20 cellular contexts compared by ENCODE assay signal in the genomic region with DNA sequence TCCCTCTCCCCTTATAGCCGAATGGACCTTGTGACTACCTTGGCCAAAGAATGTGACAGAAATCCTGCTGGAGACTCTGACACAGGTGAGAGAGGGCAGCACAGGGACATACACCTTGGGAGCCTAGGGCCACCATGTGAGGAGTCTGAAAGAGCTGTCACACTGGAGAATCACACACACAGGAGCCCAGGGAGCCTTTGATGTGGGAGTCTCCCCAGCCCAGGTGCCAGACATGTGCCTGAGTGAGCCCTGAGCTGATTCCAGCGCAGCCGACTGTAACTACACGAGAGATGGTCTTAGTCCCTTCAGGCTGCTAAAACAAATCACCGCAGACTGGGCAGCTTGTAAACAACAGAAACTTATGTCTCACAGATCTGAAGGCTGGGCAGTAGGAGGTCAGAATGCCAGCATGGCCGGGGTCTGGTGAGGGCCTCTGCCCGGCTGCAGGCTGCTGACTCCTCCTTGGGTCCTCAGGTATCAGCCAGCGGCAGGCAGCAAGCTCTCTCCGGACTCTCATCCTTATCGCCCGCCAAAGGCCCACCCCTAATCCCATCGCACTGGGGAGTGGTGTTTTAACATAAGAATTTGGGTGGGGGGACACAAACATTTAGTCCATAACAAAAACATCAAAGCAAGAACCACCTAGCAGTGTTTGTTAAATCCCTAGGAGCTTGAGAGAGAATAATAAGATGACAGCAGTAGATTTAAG.
DNase-seq lines count a peak whose midpoint lies in the region; ATAC-seq and TF ChIP-seq lines count a peak whose summit lies in the region.
"Had no signal": no experiment of that assay in that cellular context is flagged by ENCODE, and none has a peak within 500 bp of the region (broad histone marks: within the 10 kb centered on the region; RNA-seq: fewer than 3 reads in every experiment).

No MANE protein-coding gene starts in this region.

- H3K27ac Mint-ChIP-seq in GM23338 = no peak overlapping the region
- peak overlapping the region; percentile 1 for H3K27ac Mint-ChIP-seq in stimulated activated memory B cell treated with anti-CD40 and anti-IgM and Interleukin-4, amounts not matched to agents 10 μg/mL and 1 μg/mL and 100 μg/mL, for 72 hours
- H3K27ac Mint-ChIP-seq in activated T-helper 2 cell treated with anti-CD3 and anti-CD28 coated beads, Interferon-gamma antibody, Interleukin-2, Interleukin-4, amounts not matched to agents 10 μg/mL and 5 μg/mL and 100 μg/mL, durations not matched to agents 14 hours and 24 hours and 36 hours = no peak overlapping the region
- no peak overlapping the region for H3K27ac Mint-ChIP-seq in activated naive CD8-positive, alpha-beta T cell treated with anti-CD3 and anti-CD28 coated beads for 36 hours
- H3K27ac Mint-ChIP-seq: CD4-positive, alpha-beta memory T cell had no signal

- H3K27me3 ChIP-seq in GM23338 (ENCODE audit: insufficient read depth) (peaks cover 13% of the 10 kb centered on the region), NT2/D1 (ENCODE audit: insufficient read depth, insufficient read length) (peaks cover 13% of the 10 kb centered on the region)
- H3K27me3 ChIP-seq: BLaER1 had no signal

- no peak overlapping the region for H3K9ac ChIP-seq in NT2/D1 (ENCODE audit: insufficient read length, low read depth)
- H3K9ac ChIP-seq: BLaER1 had no signal

- H3K9me2 ChIP-seq in GM23338 (ENCODE audit: insufficient read depth) = no peaks in the 10 kb centered on the region

- H3K79me2 ChIP-seq in GM23338 (replicated peaks; ENCODE audit: insufficient read depth) = no peaks in the 10 kb centered on the region

- no peaks in the 10 kb centered on the region for H3F3A ChIP-seq in GM23338 (replicated peaks; ENCODE audit: low read depth)

- no peak overlapping the region for H3K27ac ChIP-seq in GM23338 (ENCODE audit: low read depth)
- H3K27ac ChIP-seq: A549, BLaER1, HL-60, SK-N-MC had no signal

- peaks cover 9% of the 10 kb centered on the region for H3K27me3 Mint-ChIP-seq in GM23338 (ENCODE audit: insufficient read depth, low read depth, poor library complexity)
- no peaks in the 10 kb centered on the region for H3K27me3 Mint-ChIP-seq in stimulated activated memory B cell treated with anti-CD40 and anti-IgM and Interleukin-4, amounts not matched to agents 10 μg/mL and 1 μg/mL and 100 μg/mL, for 72 hours
- peaks cover 8% of the 10 kb centered on the region for H3K27me3 Mint-ChIP-seq in activated T-helper 2 cell treated with anti-CD3 and anti-CD28 coated beads, Interferon-gamma antibody, Interleukin-2, Interleukin-4, amounts not matched to agents 10 μg/mL and 5 μg/mL and 100 μg/mL, durations not matched to agents 14 hours and 24 hours and 36 hours (ENCODE audit: low read depth)
- peaks cover 16% of the 10 kb centered on the region for H3K27me3 Mint-ChIP-seq in activated naive CD8-positive, alpha-beta T cell treated with anti-CD3 and anti-CD28 coated beads for 36 hours

- peaks cover 4% of the 10 kb centered on the region; the same call in 1 of the 2 replicates for H3K9me3 ChIP-seq in NT2/D1 (ENCODE audit: insufficient read depth, low read length)
- H3K9me3 ChIP-seq: A549 had no signal

- peaks cover 22% of the 10 kb centered on the region for H3K4me1 ChIP-seq in GM23338 (ENCODE audit: insufficient read depth)
- peaks cover 5% of the 10 kb centered on the region for H3K4me1 ChIP-seq in NT2/D1 (ENCODE audit: insufficient read depth, insufficient read length)

- H3K4me3 ChIP-seq in GM23338 (no peak overlapping the region), NT2/D1 (ENCODE audit: insufficient read length, low read depth) (no peak overlapping the region)
- H3K4me3 ChIP-seq: A549, BLaER1, GM12878, SK-N-MC had no signal

- no peak overlapping the region for H3K4me3 Mint-ChIP-seq in GM23338
- H3K4me3 Mint-ChIP-seq in stimulated activated memory B cell treated with anti-CD40 and anti-IgM and Interleukin-4, amounts not matched to agents 10 μg/mL and 1 μg/mL and 100 μg/mL, for 72 hours = no peak overlapping the region
- no peak overlapping the region for H3K4me3 Mint-ChIP-seq in activated T-helper 2 cell treated with anti-CD3 and anti-CD28 coated beads, Interferon-gamma antibody, Interleukin-2, Interleukin-4, amounts not matched to agents 10 μg/mL and 5 μg/mL and 100 μg/mL, durations not matched to agents 14 hours and 24 hours and 36 hours (ENCODE audit: low read depth)
- H3K4me3 Mint-ChIP-seq in activated naive CD8-positive, alpha-beta T cell treated with anti-CD3 and anti-CD28 coated beads for 36 hours = no peak overlapping the region
- H3K4me3 Mint-ChIP-seq: CD4-positive, alpha-beta memory T cell had no signal

- TF ChIP-seq CTCF in GM23338 (conservative IDR thresholded peaks at IDR 0.05; ENCODE audit: low read depth in 2 of 2) = no peak

- intact Hi-C loops in activated T-helper 2 cell treated with anti-CD3 and anti-CD28 coated beads, Interferon-gamma antibody, Interleukin-2, Interleukin-4, amounts not matched to agents 10 μg/mL and 5 μg/mL and 100 μg/mL, durations not matched to agents 14 hours and 24 hours and 36 hours (cut with micrococcal nuclease) = no loop called here

- peaks cover 13% of the 10 kb centered on the region; the same call in 2 of the 3 replicates for H3K4me1 Mint-ChIP-seq in GM23338
- peaks cover 76% of the 10 kb centered on the region for H3K4me1 Mint-ChIP-seq in stimulated activated memory B cell treated with anti-CD40 and anti-IgM and Interleukin-4, amounts not matched to agents 10 μg/mL and 1 μg/mL and 100 μg/mL, for 72 hours
- H3K4me1 Mint-ChIP-seq in activated T-helper 2 cell treated with anti-CD3 and anti-CD28 coated beads, Interferon-gamma antibody, Interleukin-2, Interleukin-4, amounts not matched to agents 10 μg/mL and 5 μg/mL and 100 μg/mL, durations not matched to agents 14 hours and 24 hours and 36 hours (ENCODE audit: low read depth) = no peaks in the 10 kb centered on the region
- no peaks in the 10 kb centered on the region for H3K4me1 Mint-ChIP-seq in activated naive CD8-positive, alpha-beta T cell treated with anti-CD3 and anti-CD28 coated beads for 36 hours
- H3K4me1 Mint-ChIP-seq: CD4-positive, alpha-beta memory T cell had no signal

- ATAC-seq in GM23338 = peak; percentile 86
- ATAC-seq in stimulated activated memory B cell treated with anti-CD40 and anti-IgM and Interleukin-4, amounts not matched to agents 10 μg/mL and 1 μg/mL and 100 μg/mL, for 72 hours = no peak
- ATAC-seq: A549, GM12878 had no signal

- peaks cover 5% of the 10 kb centered on the region; the same call in 2 of the 3 replicates for H3K9me3 Mint-ChIP-seq in GM23338
- H3K9me3 Mint-ChIP-seq in stimulated activated memory B cell treated with anti-CD40 and anti-IgM and Interleukin-4, amounts not matched to agents 10 μg/mL and 1 μg/mL and 100 μg/mL, for 72 hours = peaks cover 9% of the 10 kb centered on the region
- H3K9me3 Mint-ChIP-seq in activated T-helper 2 cell treated with anti-CD3 and anti-CD28 coated beads, Interferon-gamma antibody, Interleukin-2, Interleukin-4, amounts not matched to agents 10 μg/mL and 5 μg/mL and 100 μg/mL, durations not matched to agents 14 hours and 24 hours and 36 hours = no peaks in the 10 kb centered on the region
- H3K9me3 Mint-ChIP-seq in activated naive CD8-positive, alpha-beta T cell treated with anti-CD3 and anti-CD28 coated beads for 36 hours = no peaks in the 10 kb centered on the region

- H3K36me3 ChIP-seq in GM23338 (ENCODE audit: insufficient read depth) = no peaks in the 10 kb centered on the region
- H3K36me3 ChIP-seq in NT2/D1 (ENCODE audit: insufficient read depth, insufficient read length, low read length) = no peaks in the 10 kb centered on the region
- H3K36me3 ChIP-seq: BLaER1 had no signal

- H3K36me3 Mint-ChIP-seq in GM23338 (ENCODE audit: low read depth) = peaks cover 5% of the 10 kb centered on the region; the same call in 1 of the 3 replicates
- H3K36me3 Mint-ChIP-seq in stimulated activated memory B cell treated with anti-CD40 and anti-IgM and Interleukin-4, amounts not matched to agents 10 μg/mL and 1 μg/mL and 100 μg/mL, for 72 hours = peaks cover 12% of the 10 kb centered on the region
- H3K36me3 Mint-ChIP-seq in activated T-helper 2 cell treated with anti-CD3 and anti-CD28 coated beads, Interferon-gamma antibody, Interleukin-2, Interleukin-4, amounts not matched to agents 10 μg/mL and 5 μg/mL and 100 μg/mL, durations not matched to agents 14 hours and 24 hours and 36 hours (ENCODE audit: low read depth) = no peaks in the 10 kb centered on the region
- H3K36me3 Mint-ChIP-seq in activated naive CD8-positive, alpha-beta T cell treated with anti-CD3 and anti-CD28 coated beads for 36 hours = no peaks in the 10 kb centered on the region
- H3K36me3 Mint-ChIP-seq: CD4-positive, alpha-beta memory T cell had no signal

- peak overlapping the region; percentile 77; the same call in 1 of the 2 replicates for H2AFZ ChIP-seq in GM23338

- no peaks in the 10 kb centered on the region for H4K20me1 ChIP-seq in GM23338 (replicated peaks; ENCODE audit: insufficient read depth)
- H4K20me1 ChIP-seq: BLaER1 had no signal

- DNase-seq in GM23338 (ENCODE audit: low spot score) (peak; percentile 44), NT2/D1 (ENCODE audit: low read depth, low spot score) (peak; percentile 15), iPS-NIHi11 (ENCODE audit: low spot score) (peak; percentile 53), KG1 (lab: John Stamatoyannopoulos, UW) (no peak)
- no peak for DNase-seq in activated T-helper 2 cell treated with anti-CD3 and anti-CD28 coated beads, Interferon-gamma antibody, Interleukin-2, Interleukin-4, amounts not matched to agents 10 μg/mL and 5 μg/mL and 100 μg/mL, durations not matched to agents 14 hours and 24 hours and 36 hours (ENCODE audit: low spot score)
- DNase-seq in activated naive CD8-positive, alpha-beta T cell treated with anti-CD3 and anti-CD28 coated beads for 36 hours = no peak
- DNase-seq: CD4-positive, alpha-beta memory T cell; DMS153; NCI-H1105; NCI-H1694; NCI-H2107; NCI-H510A treated with DMSO at 0.1 percent for 48 hours; NCI-H774; SHP77 had no signal

- peak overlapping the region; percentile 31; the same call in 1 of the 2 replicates for H3K4me2 ChIP-seq in GM23338
- H3K4me2 ChIP-seq: A549 had no signal

TF ChIP-seq in GM23338, 12 proteins besides CTCF, POLR2A, EP300 and RAD21 (continues in another document):
- TF ChIP-seq STAT1 (IDR thresholded peaks at IDR 0.05; ENCODE audit: unreplicated experiment) = no peak

Comparison
In these comparisons a context has a peak if more than half of its experiments do, and no peak if none do; other contexts are left out.
1. DNase-seq: peak in GM23338 (single experiment), NT2/D1 (single experiment) and iPS-NIHi11 (single experiment); none in KG1 (single experiment), activated T-helper 2 cell treated with anti-CD3 and anti-CD28 coated beads, Interferon-gamma antibody, Interleukin-2, Interleukin-4, amounts not matched to agents 10 μg/mL and 5 μg/mL and 100 μg/mL, durations not matched to agents 14 hours and 24 hours and 36 hours (single experiment) and activated naive CD8-positive, alpha-beta T cell treated with anti-CD3 and anti-CD28 coated beads for 36 hours (single experiment).